ENCODE assay signal across 25 cellular contexts in genomic region chr1:170481000-170481399, GRCh38.
"Had no signal": no experiment of that assay in that cellular context is flagged by ENCODE, and none has a peak within 500 bp of the region (broad histone marks: within the 10 kb centered on the region; RNA-seq: fewer than 3 reads in every experiment).

No MANE protein-coding gene starts in this region.

- H3K4me3 ChIP-seq: ascending aorta, esophagus squamous epithelium had no signal

- ATAC-seq: activated CD4-positive, alpha-beta T cell treated with anti-CD3 and anti-CD28 coated beads for 36 hours; activated naive CD4-positive, alpha-beta T cell treated with anti-CD3 and anti-CD28 coated beads, Interleukin-2, amount 50 U/mL, for 72 hours; activated T-cell treated with anti-CD3 and anti-CD28 coated beads, Interleukin-2, amount 50 U/mL, for 72 hours; effector memory CD8-positive, alpha-beta T cell had no signal

- H3K36me3 ChIP-seq: ascending aorta, brain microvascular endothelial cell, esophagus squamous epithelium had no signal

- DNase-seq: activated CD4-positive, alpha-beta memory T cell treated with anti-CD3 and anti-CD28 coated beads, Interleukin-2, amount 10 ng/mL, durations not matched to agents 7 days and 5 days; activated CD4-positive, alpha-beta T cell treated with anti-CD3 and anti-CD28 coated beads for 36 hours; activated CD4-positive, alpha-beta T cell treated with anti-CD3 and anti-CD28 coated beads, Interleukin-2, amount 10 ng/mL, durations not matched to agents 24 days and 14 days; activated CD4-positive, CD25-positive, alpha-beta regulatory T cell; activated CD4-positive, CD25-positive, alpha-beta regulatory T cell treated with anti-CD3 and anti-CD28 coated beads, Interleukin-2, amount 50 U/mL, for 72 hours; activated CD8-positive, alpha-beta memory T cell treated with anti-CD3 and anti-CD28 coated beads, Interleukin-2, amount 50 U/mL, for 48 hours; activated gamma-delta T cell; activated naive CD4-positive, alpha-beta T cell; activated naive CD4-positive, alpha-beta T cell treated with anti-CD3 and anti-CD28 coated beads, Interleukin-2, amount 10 ng/mL, durations not matched to agents 7 days and 5 days; activated naive CD8-positive, alpha-beta T cell treated with anti-CD3 and anti-CD28 coated beads, Interleukin-2, amount 10 ng/mL, durations not matched to agents 7 days and 5 days; activated T-cell treated with anti-CD3 and anti-CD28 coated beads for 4 hours; activated T-cell treated with anti-CD3 and anti-CD28 coated beads, Interleukin-2, amount 50 U/mL, for 24 hours; activated T-cell treated with anti-CD3 and anti-CD28 coated beads, Interleukin-2, amount 50 U/mL, for 72 hours; brain microvascular endothelial cell; cortex of kidney; dermis blood vessel endothelial cell; effector CD4-positive, alpha-beta T cell; effector memory CD8-positive, alpha-beta T cell; esophagus squamous epithelium; foreskin fibroblast; head of caudate nucleus; T-helper 2 cell had no signal

- H3K27me3 ChIP-seq: ascending aorta, brain microvascular endothelial cell, esophagus squamous epithelium had no signal

- H3K9me3 ChIP-seq: ascending aorta, esophagus squamous epithelium had no signal

- H3K4me1 ChIP-seq: ascending aorta, esophagus squamous epithelium had no signal

- H3K27ac ChIP-seq: ascending aorta, brain microvascular endothelial cell, epithelial cell of prostate, esophagus squamous epithelium had no signal
